Comparison of ENCODE assay signal across 1 cellular context in the genomic region with DNA sequence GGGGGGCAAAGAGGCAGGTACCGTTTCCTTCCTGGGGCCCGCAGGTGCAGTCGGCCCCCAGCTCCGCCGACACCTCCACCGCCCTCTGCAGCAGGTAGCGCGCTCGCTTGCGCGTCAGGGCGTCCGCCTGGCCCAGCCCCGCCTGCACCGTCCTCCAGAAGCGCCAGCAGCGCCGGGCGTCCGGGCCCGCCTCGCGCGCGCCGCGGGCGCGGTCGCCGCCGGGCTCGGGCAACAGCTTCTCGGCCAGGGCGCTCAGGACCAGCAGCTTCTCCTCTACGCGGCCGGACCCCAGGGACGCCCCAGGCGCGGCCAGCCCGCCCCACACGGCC.
TF ChIP-seq lines count a peak whose summit lies in the region.

No MANE protein-coding gene starts in this region.

TF ChIP-seq in GM23338, 12 proteins besides CTCF, POLR2A, EP300 and RAD21 (continued from another document):
- TF ChIP-seq, protein P1, sequence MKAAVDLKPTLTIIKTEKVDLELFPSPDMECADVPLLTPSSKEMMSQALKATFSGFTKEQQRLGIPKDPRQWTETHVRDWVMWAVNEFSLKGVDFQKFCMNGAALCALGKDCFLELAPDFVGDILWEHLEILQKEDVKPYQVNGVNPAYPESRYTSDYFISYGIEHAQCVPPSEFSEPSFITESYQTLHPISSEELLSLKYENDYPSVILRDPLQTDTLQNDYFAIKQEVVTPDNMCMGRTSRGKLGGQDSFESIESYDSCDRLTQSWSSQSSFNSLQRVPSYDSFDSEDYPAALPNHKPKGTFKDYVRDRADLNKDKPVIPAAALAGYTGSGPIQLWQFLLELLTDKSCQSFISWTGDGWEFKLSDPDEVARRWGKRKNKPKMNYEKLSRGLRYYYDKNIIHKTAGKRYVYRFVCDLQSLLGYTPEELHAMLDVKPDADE (IDR thresholded peaks at IDR 0.05): no peak
- TF ChIP-seq ZNF331 (CRISPR knock-in tag; IDR thresholded peaks at IDR 0.05; ENCODE audit: low read depth): no peak
TF ChIP-seq in GM23338: peak in this region for 0.
